ENCODE assay signal across 8 cellular contexts in genomic region chr4:153497988-153498967, GRCh38. TPM values are rescaled to one million over a fixed set of nuclear protein-coding genes. Genes with fewer than 3 reads are reported as not detected.
A peak's percentile ranks its signal among the peaks of the same experiment; 100 is the strongest.
DNase-seq lines count a peak whose midpoint lies in the region; ATAC-seq and TF ChIP-seq lines count a peak whose summit lies in the region.

No MANE protein-coding gene starts in this region.

- POLR2A ChIA-PET in SK-N-SH (lab: Yijun Ruan, JAX) (no interaction called here), RWPE1 (lab: Yijun Ruan, JAX; ENCODE audit: low non-redundant PET) (interaction anchor here (0.7 kb wide), 1 partner anchor 47 kb away, joined by 4 read pairs; no protein-coding TSS in a partner anchor)

- H3K79me2 ChIP-seq in SK-N-SH (ENCODE audit: insufficient read depth) = peaks cover 11% of the 10 kb centered on the region; the same call in 1 of the 2 replicates

- peaks cover 6% of the 10 kb centered on the region for H3F3A ChIP-seq in SK-N-SH (replicated peaks; ENCODE audit: insufficient read depth)

- CTCF ChIA-PET in SK-N-SH (lab: Yijun Ruan, JAX) = interaction anchor here (1.0 to 1.5 kb wide), 2 partner anchors 12 to 154 kb away, joined by 3 to 4 read pairs; no protein-coding TSS in a partner anchor
- CTCF ChIA-PET in RWPE1 (lab: Yijun Ruan, JAX) = interaction anchor here (0.6 to 0.7 kb wide), 2 partner anchors 47 to 288 kb away, joined by 3 to 5 read pairs; no protein-coding TSS in a partner anchor

- TF ChIP-seq CTCF in SK-N-SH (IDR thresholded peaks at IDR 0.05) = no peak
- TF ChIP-seq CTCF in heart left ventricle (IDR thresholded peaks at IDR 0.05) = no peak
- no peak for TF ChIP-seq CTCF in testis (IDR thresholded peaks at IDR 0.05)
- TF ChIP-seq CTCF in RWPE1 (conservative IDR thresholded peaks at IDR 0.05; ENCODE audit: low read depth) = no peak

- WGBS in SK-N-SH (ENCODE audit: low lambda C conversion rate) = 76% methylated on average over 9 of the region's 9 CpGs
- 16 to 20% (median 17%) methylated on average over 9 of the region's 9 CpGs for WGBS in heart left ventricle, 4 donors
- WGBS in testis, 2 donors = 25 to 34% methylated on average over 9 of the region's 9 CpGs

- H4K20me1 ChIP-seq in SK-N-SH (ENCODE audit: insufficient read depth) = no peaks in the 10 kb centered on the region

- H3K27me3 ChIP-seq in SK-N-SH (ENCODE audit: insufficient read depth) (no peaks in the 10 kb centered on the region), heart left ventricle (no peaks in the 10 kb centered on the region), testis (no peaks in the 10 kb centered on the region)

- H3K4me1 ChIP-seq in SK-N-SH (ENCODE audit: control insufficient read depth in 1 of 2, insufficient read depth in 2 of 2, low read depth in 1 of 2, low read length in 1 of 2) = peaks cover 0 to 23% of the 10 kb centered on the region in 2 experiments; a peak in 2 of 4 replicates
- peaks cover 0 to 58% (median 36%) of the 10 kb centered on the region in 12 donors for H3K4me1 ChIP-seq in heart left ventricle
- H3K4me1 ChIP-seq in testis = peaks cover 7% of the 10 kb centered on the region

- H3K27ac ChIP-seq in SK-N-SH (ENCODE audit: low read depth in 2 of 2, low read length in 1 of 2) (no peak overlapping the region), heart left ventricle (peak overlapping the region; percentile 3 to 67 (median 49)), testis (peak overlapping the region; percentile 3 to 69), RWPE1 (no peak overlapping the region)

- DNase-seq in HCEC 1CT (peak; percentile 7), SK-N-SH (no peak), heart left ventricle (peak in 1 of 5 donors; percentile 22), testis (no peak), DMS 273 treated with DMSO at 0.1 percent for 48 hours (lab: John Stamatoyannopoulos, UW) (no peak), RWPE1 (ENCODE audit: low spot score) (no peak), OCI-M2 (lab: John Stamatoyannopoulos, UW; ENCODE audit: unreplicated experiment) (no peak)

- no peaks in the 10 kb centered on the region for H3K36me3 ChIP-seq in SK-N-SH (replicated peaks in 1 of 2; ENCODE audit: control insufficient read depth in 1 of 2, insufficient read depth in 2 of 2, low read length in 1 of 2)
- H3K36me3 ChIP-seq in heart left ventricle = no peaks in the 10 kb centered on the region
- H3K36me3 ChIP-seq in testis (ENCODE audit: low read depth, missing control alignments) = no peaks in the 10 kb centered on the region

- peak overlapping the region; percentile 31; the same call in 1 of the 2 replicates for H3K4me2 ChIP-seq in SK-N-SH

- H3K9me2 ChIP-seq in SK-N-SH = no peaks in the 10 kb centered on the region

- no peaks in the 10 kb centered on the region for H3K9me3 ChIP-seq in SK-N-SH
- H3K9me3 ChIP-seq in heart left ventricle = no peaks in the 10 kb centered on the region
- no peaks in the 10 kb centered on the region for H3K9me3 ChIP-seq in testis

- TF ChIP-seq POLR2A in heart left ventricle (IDR thresholded peaks at IDR 0.05) = no peak
- TF ChIP-seq POLR2A in testis (IDR thresholded peaks at IDR 0.05) = no peak

- no peak overlapping the region for H3K4me3 ChIP-seq in SK-N-SH (ENCODE audit: low read depth in 2 of 2, low read length in 1 of 2)
- H3K4me3 ChIP-seq in heart left ventricle = peak overlapping the region in 3 of 12 donors; percentile 8 to 17 (median 15)
- no peak overlapping the region for H3K4me3 ChIP-seq in testis

- H2AFZ ChIP-seq in SK-N-SH (ENCODE audit: low read depth) = no peak overlapping the region

- intact Hi-C loops in heart left ventricle (cut with DNase I) (loop anchor here in 1 of 10 donors (5.0 kb wide), 1 partner anchor 34 kb away; no protein-coding TSS in a partner anchor), testis (cut with DNase I; ENCODE audit: low total_unique reads) (no loop called here)

- peak; percentile 58 for ATAC-seq in GM18519 (IDR thresholded peaks at IDR 0.05; ENCODE audit: low FRiP score, unreplicated experiment)
- peak; percentile 44 to 69 (median 62) for ATAC-seq in heart left ventricle

- no peak for TF ChIP-seq RAD21 in SK-N-SH (IDR thresholded peaks at IDR 0.05; ENCODE audit: low read length)

- H3K9ac ChIP-seq in SK-N-SH = no peak overlapping the region

- no peak for TF ChIP-seq EP300 in SK-N-SH (IDR thresholded peaks at IDR 0.05; ENCODE audit: borderline replicate concordance in 1 of 2, low read depth in 1 of 2, low read length in 1 of 2)

TF ChIP-seq in SK-N-SH, 30 proteins besides CTCF, POLR2A, EP300 and RAD21:
- TF ChIP-seq SMC3 (IDR thresholded peaks at IDR 0.05; ENCODE audit: low read depth, low read length) (no peak), TCF12 (IDR thresholded peaks at IDR 0.05) (no peak), PBX3 (IDR thresholded peaks at IDR 0.05) (no peak), USF1 (IDR thresholded peaks at IDR 0.05; ENCODE audit: borderline replicate concordance, low read depth) (no peak), TAF1 (IDR thresholded peaks at IDR 0.05; ENCODE audit: borderline replicate concordance, low read depth, low read length) (no peak), RXRA (IDR thresholded peaks at IDR 0.05; ENCODE audit: borderline replicate concordance, low read depth) (no peak), JUND (IDR thresholded peaks at IDR 0.05) (no peak), NFIC (IDR thresholded peaks at IDR 0.05; ENCODE audit: borderline replicate concordance) (no peak)
- TF ChIP-seq, protein P1, sequence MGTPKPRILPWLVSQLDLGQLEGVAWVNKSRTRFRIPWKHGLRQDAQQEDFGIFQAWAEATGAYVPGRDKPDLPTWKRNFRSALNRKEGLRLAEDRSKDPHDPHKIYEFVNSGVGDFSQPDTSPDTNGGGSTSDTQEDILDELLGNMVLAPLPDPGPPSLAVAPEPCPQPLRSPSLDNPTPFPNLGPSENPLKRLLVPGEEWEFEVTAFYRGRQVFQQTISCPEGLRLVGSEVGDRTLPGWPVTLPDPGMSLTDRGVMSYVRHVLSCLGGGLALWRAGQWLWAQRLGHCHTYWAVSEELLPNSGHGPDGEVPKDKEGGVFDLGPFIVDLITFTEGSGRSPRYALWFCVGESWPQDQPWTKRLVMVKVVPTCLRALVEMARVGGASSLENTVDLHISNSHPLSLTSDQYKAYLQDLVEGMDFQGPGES (IDR thresholded peaks at IDR 0.05; ENCODE audit: low read depth, low read length) = no peak
- TF ChIP-seq, protein P2, sequence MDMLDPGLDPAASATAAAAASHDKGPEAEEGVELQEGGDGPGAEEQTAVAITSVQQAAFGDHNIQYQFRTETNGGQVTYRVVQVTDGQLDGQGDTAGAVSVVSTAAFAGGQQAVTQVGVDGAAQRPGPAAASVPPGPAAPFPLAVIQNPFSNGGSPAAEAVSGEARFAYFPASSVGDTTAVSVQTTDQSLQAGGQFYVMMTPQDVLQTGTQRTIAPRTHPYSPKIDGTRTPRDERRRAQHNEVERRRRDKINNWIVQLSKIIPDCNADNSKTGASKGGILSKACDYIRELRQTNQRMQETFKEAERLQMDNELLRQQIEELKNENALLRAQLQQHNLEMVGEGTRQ (IDR thresholded peaks at IDR 0.05; ENCODE audit: borderline replicate concordance, low read depth, low read length) = no peak
- TF ChIP-seq, protein P3, sequence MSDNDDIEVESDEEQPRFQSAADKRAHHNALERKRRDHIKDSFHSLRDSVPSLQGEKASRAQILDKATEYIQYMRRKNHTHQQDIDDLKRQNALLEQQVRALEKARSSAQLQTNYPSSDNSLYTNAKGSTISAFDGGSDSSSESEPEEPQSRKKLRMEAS (IDR thresholded peaks at IDR 0.05; ENCODE audit: low read depth) = no peak

RNA-seq across cellular contexts. Expression of gene TMEM131L, which starts 32.1 kb away (rescaled TPM):
- polyA plus RNA-seq in SK-N-SH (2012; rRNA removed) = 6.2 and 6.8 TPM in 2 replicates
- 4.6 and 4.9 TPM in 2 replicates for polyA plus RNA-seq in SK-N-SH (2012; cell fraction: cytosol; rRNA removed)
- polyA plus RNA-seq in SK-N-SH (2012; cell fraction: nucleus; rRNA removed) = 15.8 and 17.0 TPM in 2 replicates
- total RNA-seq in heart left ventricle = 10 to 100 TPM; 10.9 to 22.2 (median 19.9) TPM
- polyA plus RNA-seq in heart left ventricle = 1 to 10 TPM; 3.8 TPM
- 10 to 100 TPM; 12.6 to 15.0 TPM for total RNA-seq in testis
- polyA plus RNA-seq in testis (ENCODE audit: insufficient read depth, low read depth, low replicate concordance) = 9.1 TPM

Comparison
In these comparisons a context has a peak if more than half of its experiments do, and no peak if none do; other contexts are left out.
1. H3K27ac ChIP-seq: peak in heart left ventricle (12 of 12) and testis (2 of 2); none in SK-N-SH (0 of 2) and RWPE1 (single experiment).